In genomic region chr4:70739496-70740337, GRCh38 we compare ENCODE assay signal across 1 cellular context.
A peak's percentile ranks its signal among the peaks of the same experiment; 100 is the strongest.
TF ChIP-seq lines count a peak whose summit lies in the region.

No MANE protein-coding gene starts in this region.

TF ChIP-seq in H1, 55 proteins besides CTCF, POLR2A, EP300 and RAD21:
- TF ChIP-seq GTF2F1 (IDR thresholded peaks at IDR 0.05; ENCODE audit: borderline replicate concordance, low read depth, low read length) (no peak), SRF (IDR thresholded peaks at IDR 0.05; ENCODE audit: low read depth, low read length) (no peak), CEBPB (IDR thresholded peaks at IDR 0.05; ENCODE audit: low read depth, low read length) (peak; percentile 55; the same call in 1 of the 2 replicates), SAP30 (IDR thresholded peaks at IDR 0.05; ENCODE audit: insufficient read depth, insufficient replicate concordance, low read length) (no peak), GABPA (IDR thresholded peaks at IDR 0.05; ENCODE audit: borderline replicate concordance, insufficient read depth, low read length) (no peak), SP1 (IDR thresholded peaks at IDR 0.05; ENCODE audit: low read depth, low read length) (no peak)
